ENCODE assay signal across 13 cellular contexts in the genomic region with DNA sequence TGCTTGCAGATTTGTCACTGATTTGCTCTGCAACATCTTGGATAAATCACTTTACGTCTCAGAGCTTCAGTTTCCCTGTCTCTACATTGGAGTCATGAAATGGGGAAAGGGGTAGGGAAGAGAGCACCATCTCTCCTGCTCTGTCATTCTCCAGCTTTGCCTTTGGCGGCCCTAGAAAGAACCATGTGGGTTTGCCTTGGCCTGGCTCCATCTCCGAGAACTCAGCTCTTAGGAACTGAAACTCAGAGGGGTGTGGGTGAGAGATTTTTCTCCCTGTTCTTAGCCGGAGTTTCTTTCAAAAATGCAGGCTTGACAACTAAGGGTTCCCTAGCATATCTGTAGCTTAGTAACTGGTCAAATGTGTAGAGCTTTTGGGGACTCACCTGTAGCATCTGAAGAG.
"Had no signal": no experiment of that assay in that cellular context is flagged by ENCODE, and none has a peak within 500 bp of the region (broad histone marks: within the 10 kb centered on the region; RNA-seq: fewer than 3 reads in every experiment).

No MANE protein-coding gene starts in this region.

- ATAC-seq: activated T-cell treated with anti-CD3 and anti-CD28 coated beads, Interleukin-2, amount 50 U/mL, for 4 hours; body of pancreas; naive thymus-derived CD4-positive, alpha-beta T cell; stimulated activated naive CD8-positive, alpha-beta T cell treated with anti-CD3 and anti-CD28 coated beads, Interleukin-15, Interleukin-2, amounts not matched to agents 100 U/mL and 50 U/mL, for 24 hours; WTC11 had no signal

- DNase-seq: activated CD8-positive, alpha-beta memory T cell treated with anti-CD3 and anti-CD28 coated beads for 24 hours; activated CD8-positive, alpha-beta memory T cell treated with anti-CD3 and anti-CD28 coated beads, Interleukin-2, amount 50 U/mL, for 48 hours; activated naive CD4-positive, alpha-beta T cell; activated T-cell treated with anti-CD3 and anti-CD28 coated beads, Interleukin-2, amount 50 U/mL, for 4 hours; body of pancreas; glutamatergic neuron; naive thymus-derived CD4-positive, alpha-beta T cell; spleen; stimulated activated CD4-positive, alpha-beta T cell treated with anti-CD3 and anti-CD28 coated beads, Interleukin-4, amount 100 ng/mL, for 1 hour; stimulated activated naive CD8-positive, alpha-beta T cell treated with anti-CD3 and anti-CD28 coated beads, Interleukin-15, Interleukin-2, amounts not matched to agents 100 U/mL and 50 U/mL, for 24 hours; T-helper 1 cell; thyroid gland had no signal
